In genomic region chr4:173243917-173244658, GRCh38 we compare ENCODE assay signal across 9 cellular contexts.
DNase-seq lines count a peak whose midpoint lies in the region; ATAC-seq, FAIRE-seq and TF ChIP-seq lines count a peak whose summit lies in the region.
"Had no signal": no experiment of that assay in that cellular context is flagged by ENCODE, and none has a peak within 500 bp of the region (broad histone marks: within the 10 kb centered on the region; RNA-seq: fewer than 3 reads in every experiment).

No MANE protein-coding gene starts in this region.

- no peak for FAIRE-seq in GM12892 (lab: Jason Lieb, UNC)
- FAIRE-seq: G401.6 had no signal

- H3K36me3 ChIP-seq in SJCRH30 (0 out of 2 replicates have a peak, but pooled peaks cover 2% of the 10 kb centered on the region), stomach (no peaks in the 10 kb centered on the region)

- H3K4me3 ChIP-seq in SJCRH30 (no peak overlapping the region), stomach (no peak overlapping the region)

- 93 to 97% (median 93%) methylated on average over 3 of the region's 3 CpGs for WGBS in stomach, 5 donors

- no peaks in the 10 kb centered on the region for H3K27me3 ChIP-seq in SJCRH30
- H3K27me3 ChIP-seq in stomach: no peaks in the 10 kb centered on the region

- intact Hi-C loops in stomach (cut with DNase I; ENCODE audit: low total_unique reads): no loop called here
- intact Hi-C loops in left ventricle myocardium superior (cut with micrococcal nuclease): no loop called here

- TF ChIP-seq POLR2A in stomach (IDR thresholded peaks at IDR 0.05) (no peak), GM12892 (IDR thresholded peaks at IDR 0.05; ENCODE audit: low read depth, low read length) (no peak)

- peaks cover 45% of the 10 kb centered on the region for H3K4me1 ChIP-seq in SJCRH30
- peaks cover 0 to 31% (median 15%) of the 10 kb centered on the region in 4 donors for H3K4me1 ChIP-seq in stomach

- H3K27ac ChIP-seq in SJCRH30: peak overlapping the region; percentile 41
- no peak overlapping the region for H3K27ac ChIP-seq in stomach

- no peak for TF ChIP-seq CTCF in stomach (IDR thresholded peaks at IDR 0.05)

- ATAC-seq in GM18520 (IDR thresholded peaks at IDR 0.05; ENCODE audit: unreplicated experiment) (peak; percentile 60), GM21529 (IDR thresholded peaks at IDR 0.05; ENCODE audit: unreplicated experiment) (peak; percentile 82), HG03354 (IDR thresholded peaks at IDR 0.05; ENCODE audit: poor library complexity, severe bottlenecking, unreplicated experiment) (peak; percentile 77), left ventricle myocardium superior (no peak)

- H3K9me3 ChIP-seq in SJCRH30 (replicated peaks) (no peaks in the 10 kb centered on the region), stomach (no peaks in the 10 kb centered on the region)

- TF ChIP-seq EP300 in stomach (IDR thresholded peaks at IDR 0.05): no peak

- DNase-seq in SJCRH30: peak; percentile 31 to 76
- DNase-seq in stomach: no peak
- no peak for DNase-seq in left ventricle myocardium superior
- DNase-seq in GM19238 (ENCODE audit: insufficient read length, low spot score): no peak
- no peak for DNase-seq in GM12892 (ENCODE audit: insufficient read length)

Comparison
In these comparisons a context has a peak if more than half of its experiments do, and no peak if none do; other contexts are left out.
1. DNase-seq: peak in SJCRH30 (2 of 2); none in stomach (single experiment), left ventricle myocardium superior (single experiment), GM19238 (single experiment) and GM12892 (single experiment).